Comparison of ENCODE assay signal across 8 cellular contexts in genomic region chr1:155195201-155196102, GRCh38. TPM values are rescaled to one million over a fixed set of nuclear protein-coding genes. Genes with fewer than 3 reads are reported as not detected.
DNase-seq lines count a peak whose midpoint lies in the region; ATAC-seq and TF ChIP-seq lines count a peak whose summit lies in the region.

No MANE protein-coding gene starts in this region.

- intact Hi-C loops in sigmoid colon (cut with DNase I), result no loop called here

- DNase-seq in fibroblast of pulmonary artery (ENCODE audit: low read depth), result no peak
- DNase-seq in sigmoid colon, result no peak
- no peak for DNase-seq in GM10266 (ENCODE audit: extremely low spot score)
- DNase-seq in DMS79 (lab: John Stamatoyannopoulos, UW), result no peak

- peak; percentile 1 for ATAC-seq in SK-N-SH treated with all-trans-retinoic acid at 6 μM for 48 hours
- no peak for ATAC-seq in activated CD4-positive, CD25-positive, alpha-beta regulatory T cell treated with anti-CD3 and anti-CD28 coated beads, Interleukin-2, amount 50 U/mL, for 24 hours
- ATAC-seq in GM18909 (IDR thresholded peaks at IDR 0.05; ENCODE audit: poor library complexity, unreplicated experiment), result no peak

- 20 to 28% methylated on average over 27 of the region's 27 CpGs for WGBS in sigmoid colon, 2 donors

- TF ChIP-seq POLR2A in sigmoid colon (IDR thresholded peaks at IDR 0.05), result no peak

- H3K4me1 ChIP-seq in sigmoid colon, result peaks cover 0 to 42% (median 36%) of the 10 kb centered on the region in 4 donors

- peaks cover 0 to 32% (median 8%) of the 10 kb centered on the region in 4 donors for H3K36me3 ChIP-seq in sigmoid colon

- H3K4me3 ChIP-seq in GM12875 (ENCODE audit: low read depth, low read length) (peak overlapping the region; percentile 51), fibroblast of pulmonary artery (replicated peaks; ENCODE audit: low read depth, low read length) (peak overlapping the region; percentile 61), sigmoid colon (peak overlapping the region; percentile 47 to 69 (median 60))

- peak overlapping the region; percentile 90 to 97 (median 92) for H3K27ac ChIP-seq in sigmoid colon

- no peak for TF ChIP-seq EP300 in sigmoid colon (IDR thresholded peaks at IDR 0.05)

- TF ChIP-seq CTCF in GM12875 (IDR thresholded peaks at IDR 0.05; ENCODE audit: borderline replicate concordance, insufficient read depth, low read depth, low read length) (no peak), fibroblast of pulmonary artery (IDR thresholded peaks at IDR 0.05; ENCODE audit: low read length, missing control alignments) (no peak), sigmoid colon (IDR thresholded peaks at IDR 0.05) (no peak), GM10266 (IDR thresholded peaks at IDR 0.05; ENCODE audit: control insufficient read depth, insufficient read depth, low read depth, missing control alignments) (no peak)

- H3K27me3 ChIP-seq in sigmoid colon, result no peaks in the 10 kb centered on the region

- no peaks in the 10 kb centered on the region for H3K9me3 ChIP-seq in sigmoid colon

TF ChIP-seq in SK-N-SH treated with all-trans-retinoic acid at 6 μM for 48 hours, 23 proteins besides CTCF, POLR2A, EP300 and RAD21:
- no peak for TF ChIP-seq GLIS3 (CRISPR knock-in tag; IDR thresholded peaks at IDR 0.05)
- TF ChIP-seq TOX (CRISPR knock-in tag; IDR thresholded peaks at IDR 0.05; ENCODE audit: borderline replicate concordance), result no peak

RNA-seq across cellular contexts. Expression of gene THBS3, which starts 12.2 kb away (rescaled TPM):
- total RNA-seq in sigmoid colon, result 10 to 100 TPM in 3 of 4 donors, 1 to 10 TPM in 1; 9.6 to 43.5 (median 18.5) TPM
- 10 to 100 TPM in 1 of 3 donors, 1 to 10 TPM in 2; 3.5 to 13.4 (median 6.0) TPM for polyA plus RNA-seq in sigmoid colon

RNA-seq across cellular contexts. Expression of gene MTX1, which starts 13.0 kb away (rescaled TPM):
- 10 to 100 TPM; 15.5 to 29.8 (median 27.7) TPM for total RNA-seq in sigmoid colon
- 10 to 100 TPM; 51.7 to 69.7 (median 53.2) TPM for polyA plus RNA-seq in sigmoid colon

RNA-seq across cellular contexts. Expression of gene TRIM46, which starts 21.8 kb away (rescaled TPM):
- 1 to 10 TPM in 1 of 4 donors, under 1 TPM in 3; 0.16 to 3.0 (median 0.52) TPM for total RNA-seq in sigmoid colon
- under 1 TPM in 2 of 3 donors, not detected in 1; 0.60 to 0.92 TPM for polyA plus RNA-seq in sigmoid colon

RNA-seq across cellular contexts. Expression of gene KRTCAP2, which starts 22.3 kb away (rescaled TPM):
- total RNA-seq in sigmoid colon, result 100 to 1,000 TPM in 3 of 4 donors, 10 to 100 TPM in 1; 72.9 to 119 (median 110) TPM
- 100 to 1,000 TPM in 2 of 3 donors, 10 to 100 TPM in 1; 74.2 to 245 (median 114) TPM for polyA plus RNA-seq in sigmoid colon

RNA-seq across cellular contexts. Expression of gene DPM3, which starts 55.1 kb away (rescaled TPM):
- 100 to 1,000 TPM in 3 of 4 donors, 10 to 100 TPM in 1; 29.2 to 144 (median 127) TPM for total RNA-seq in sigmoid colon
- 100 to 1,000 TPM; 143 to 220 (median 196) TPM for polyA plus RNA-seq in sigmoid colon
